1 cellular context compared by ENCODE assay signal in genomic region chr9:128877852-128878251, GRCh38.
TF ChIP-seq lines count a peak whose summit lies in the region.

No MANE protein-coding gene starts in this region.

TF ChIP-seq in K562, 482 proteins besides CTCF, POLR2A, EP300 and RAD21:
- TF ChIP-seq BCOR (IDR thresholded peaks at IDR 0.05) (no peak), ZNF764 (CRISPR knock-in tag; IDR thresholded peaks at IDR 0.05; ENCODE audit: low read depth) (no peak), ZBTB33 (CRISPR knock-in tag; IDR thresholded peaks at IDR 0.05) (peak; percentile 89), SRSF3 (IDR thresholded peaks at IDR 0.05; ENCODE audit: insufficient read depth, low read length) (no peak), GTF2A2 (tag; IDR thresholded peaks at IDR 0.05) (no peak)
